In genomic region chr20:42494290-42494689, GRCh38 we compare ENCODE assay signal across 16 cellular contexts.
DNase-seq lines count a peak whose midpoint lies in the region; ATAC-seq, FAIRE-seq and TF ChIP-seq lines count a peak whose summit lies in the region.
"Had no signal": no experiment of that assay in that cellular context is flagged by ENCODE, and none has a peak within 500 bp of the region (broad histone marks: within the 10 kb centered on the region; RNA-seq: fewer than 3 reads in every experiment).

No MANE protein-coding gene starts in this region.

- no peak for FAIRE-seq in bronchial epithelial cell (lab: Jason Lieb, UNC)
- FAIRE-seq: A204.1, GM12878, GM19239 had no signal

- H2AK5ac ChIP-seq in mesendoderm (ENCODE audit: low read length) = no peak overlapping the region

- H3K9ac ChIP-seq in PC-3 (ENCODE audit: low read length) (no peak overlapping the region), mesendoderm (ENCODE audit: low read length) (no peak overlapping the region)

- no TSS peak for BruUV-seq in PC-3 (replicated peaks; lab: Mats Ljungman, UMichigan)

- WGBS in mesendoderm (ENCODE audit: extremely low coverage, insufficient coverage, low lambda C conversion rate) = no CpG with 5 or more reads among the region's 4 CpGs

- H3K4me1 Mint-ChIP-seq in T-cell = no peaks in the 10 kb centered on the region

- no peaks in the 10 kb centered on the region for H4K20me1 ChIP-seq in PC-3 (ENCODE audit: low read length)

- peaks cover 0 to 12% (median 12%) of the 10 kb centered on the region in 3 donors for H3K9me3 Mint-ChIP-seq in T-cell

- no peaks in the 10 kb centered on the region for H3K36me3 Mint-ChIP-seq in T-cell

- H4K8ac ChIP-seq in mesendoderm (ENCODE audit: low read depth, low read length) = no peak overlapping the region

- POLR2A ChIA-PET in PC-3 (lab: Charles Lee; ENCODE audit: unreplicated experiment) = no interaction called here
- POLR2A ChIA-PET in T-cell (lab: Charles Lee) = no interaction called here

- H3K27ac ChIP-seq in PC-3 (ENCODE audit: low read length) (no peak overlapping the region), mesendoderm (ENCODE audit: low read depth, low read length) (no peak overlapping the region)

- H3K79me2 ChIP-seq in PC-3 (ENCODE audit: low read length) = no peaks in the 10 kb centered on the region
- no peaks in the 10 kb centered on the region for H3K79me2 ChIP-seq in mesendoderm (ENCODE audit: control insufficient read depth, insufficient read depth, low read length)

- H3K23ac ChIP-seq in mesendoderm (ENCODE audit: low read length) = no peak overlapping the region

- H2BK15ac ChIP-seq in mesendoderm (replicated peaks; ENCODE audit: low read depth) = no peak overlapping the region

- H3K27me3 Mint-ChIP-seq in T-cell = peaks cover 0 to 4% of the 10 kb centered on the region in 2 donors

- no peaks in the 10 kb centered on the region for H3F3A ChIP-seq in PC-3 (ENCODE audit: low read length, unreplicated experiment)

- H3K27ac Mint-ChIP-seq in T-cell = no peak overlapping the region
- H3K27ac Mint-ChIP-seq: HFFc6 had no signal

- no peak overlapping the region for H3K4me3 Mint-ChIP-seq in T-cell
- H3K4me3 Mint-ChIP-seq: HFFc6 had no signal

- intact Hi-C loops in PC-3 (cut with micrococcal nuclease) (no loop called here), Right ventricle myocardium superior (cut with DNase I) (no loop called here)

- no peaks in the 10 kb centered on the region for H3K79me1 ChIP-seq in mesendoderm (ENCODE audit: low read length)

- H3K56ac ChIP-seq in mesendoderm (ENCODE audit: low read length) = no peak overlapping the region

- no peak overlapping the region for H3K4ac ChIP-seq in mesendoderm (ENCODE audit: low read depth, low read length)

- H3K4me2 ChIP-seq in PC-3 (ENCODE audit: low read length) (no peak overlapping the region), mesendoderm (ENCODE audit: low read length) (no peak overlapping the region)

- H3K36me3 ChIP-seq in PC-3 (ENCODE audit: low read depth, low read length) (no peaks in the 10 kb centered on the region), bronchial epithelial cell (ENCODE audit: control insufficient read depth, insufficient read depth, low read length) (no peaks in the 10 kb centered on the region), mesendoderm (ENCODE audit: control insufficient read depth, insufficient read depth, low read length) (no peaks in the 10 kb centered on the region)

- no peak overlapping the region for H3K18ac ChIP-seq in mesendoderm (ENCODE audit: low read length)

- H3K9me2 ChIP-seq in PC-3 (replicated peaks; ENCODE audit: low read length) = no peaks in the 10 kb centered on the region

- no peak overlapping the region for H2AFZ ChIP-seq in PC-3 (ENCODE audit: low read length)

- TF ChIP-seq CTCF in PC-3 (conservative IDR thresholded peaks at IDR 0.05; ENCODE audit: low read depth, low read length) (no peak), bronchial epithelial cell (IDR thresholded peaks at IDR 0.05; ENCODE audit: insufficient read depth, low read length, severe bottlenecking) (no peak)

- DNase-seq in COLO668 (lab: John Stamatoyannopoulos, UW; ENCODE audit: unreplicated experiment) (peak; percentile 22), PC-3 (peak; percentile 14), bronchial epithelial cell (ENCODE audit: low read depth) (peak; percentile 43), mesendoderm (peak; percentile 60), Right ventricle myocardium superior (no peak), T-cell (no peak)
- DNase-seq in central memory CD4-positive, alpha-beta T cell = no peak
- DNase-seq: DMS79, HCEC 1CT, HFFc6, IMR-90, KBM-7 had no signal

- CTCF ChIA-PET in PC-3 (lab: Charles Lee) = no interaction called here
- CTCF ChIA-PET in T-cell (lab: Charles Lee) = no interaction called here

- no peak overlapping the region for H4K5ac ChIP-seq in mesendoderm (ENCODE audit: low read length)

- H3K27me3 ChIP-seq in PC-3 (ENCODE audit: low read length) (no peaks in the 10 kb centered on the region), bronchial epithelial cell (ENCODE audit: control insufficient read depth, insufficient read depth, low read length) (no peaks in the 10 kb centered on the region), mesendoderm (ENCODE audit: insufficient read depth, low read length, poor library complexity) (no peaks in the 10 kb centered on the region)

- H2BK5ac ChIP-seq in mesendoderm (ENCODE audit: low read length) = no peak overlapping the region

- ATAC-seq in PC-3 (no peak), Right ventricle myocardium superior (ENCODE audit: poor library complexity) (no peak), HG03095 (IDR thresholded peaks at IDR 0.05; ENCODE audit: unreplicated experiment) (no peak), T-cell (replicated peaks in 1 of 4) (no peak)
- ATAC-seq: GM12878 had no signal

- H3K4me1 ChIP-seq in PC-3 (ENCODE audit: insufficient read depth, low read length) = no peaks in the 10 kb centered on the region
- H3K4me1 ChIP-seq in mesendoderm (ENCODE audit: control insufficient read depth, low read depth, low read length) = no peaks in the 10 kb centered on the region

- H3K4me3 ChIP-seq in PC-3 (ENCODE audit: low read length) = no peak overlapping the region
- H3K4me3 ChIP-seq in bronchial epithelial cell (ENCODE audit: low read depth, low read length) = no peak overlapping the region
- no peak overlapping the region for H3K4me3 ChIP-seq in mesendoderm (ENCODE audit: low read length)
- H3K4me3 ChIP-seq: GM12878 had no signal

- no peak overlapping the region for H2BK120ac ChIP-seq in mesendoderm (ENCODE audit: low read depth, low read length)

- H3K9me3 ChIP-seq in PC-3 (ENCODE audit: low read length) = peaks cover 31% of the 10 kb centered on the region; the same call in 1 of the 2 replicates

Comparison
In these comparisons a context has a peak if more than half of its experiments do, and no peak if none do; other contexts are left out.
1. DNase-seq: peak in COLO668 (single experiment), PC-3 (single experiment), bronchial epithelial cell (single experiment) and mesendoderm (single experiment); none in central memory CD4-positive, alpha-beta T cell (single experiment), Right ventricle myocardium superior (single experiment) and T-cell (0 of 34).